Comparison of ENCODE assay signal across 11 cellular contexts in genomic region chr2:174965992-174966789, GRCh38. TPM values are rescaled to one million over a fixed set of nuclear protein-coding genes. Genes with fewer than 3 reads are reported as not detected.
DNase-seq lines count a peak whose midpoint lies in the region; ATAC-seq and TF ChIP-seq lines count a peak whose summit lies in the region.
"Had no signal": no experiment of that assay in that cellular context is flagged by ENCODE, and none has a peak within 500 bp of the region (broad histone marks: within the 10 kb centered on the region; RNA-seq: fewer than 3 reads in every experiment).

No MANE protein-coding gene starts in this region.

- H3K9ac ChIP-seq in BLaER1 = peak overlapping the region; percentile 69

- peaks cover 23% of the 10 kb centered on the region for H3K9me3 ChIP-seq in BLaER1

- no peak overlapping the region; the same call in 1 of the 2 replicates for H3K4me3 ChIP-seq in BLaER1
- H3K4me3 ChIP-seq in choroid plexus epithelial cell (ENCODE audit: low read depth, low read length) = no peak overlapping the region

- no peaks in the 10 kb centered on the region for H4K20me1 ChIP-seq in BLaER1

- DNase-seq in LHCN-M2 (ENCODE audit: low read depth) = peak; percentile 37
- DNase-seq in choroid plexus epithelial cell (ENCODE audit: low read depth) = peak; percentile 53
- DNase-seq in medulla oblongata (ENCODE audit: extremely low spot score) = peak; percentile 21
- no peak for DNase-seq in islet precursor cell
- no peak for DNase-seq in NCI-H2107 treated with DMSO at 0.1 percent for 48 hours (lab: John Stamatoyannopoulos, UW; ENCODE audit: unreplicated experiment)
- DNase-seq: activated gamma-delta T cell, NCI-H2029 treated with DMSO at 0.1 percent for 48 hours, occipital lobe had no signal

- H3K27ac ChIP-seq in BLaER1 = peak overlapping the region; percentile 71

- H3K4me1 ChIP-seq in BLaER1 = peaks cover 53% of the 10 kb centered on the region

- H3K4me2 ChIP-seq in BLaER1 = peak overlapping the region; percentile 65

- no peak for TF ChIP-seq CTCF in choroid plexus epithelial cell (conservative IDR thresholded peaks at IDR 0.05; ENCODE audit: low read depth, low read length)

- ATAC-seq in GM18861 (IDR thresholded peaks at IDR 0.05; ENCODE audit: unreplicated experiment) (no peak), GM18520 (IDR thresholded peaks at IDR 0.05; ENCODE audit: unreplicated experiment) (no peak)

- no peaks in the 10 kb centered on the region for H3K27me3 ChIP-seq in BLaER1

- H3K36me3 ChIP-seq in BLaER1 = no peaks in the 10 kb centered on the region

RNA-seq across cellular contexts. Expression of gene CHN1, which starts 39.0 kb away (rescaled TPM):
- 61.4 and 61.7 TPM in 2 replicates for total RNA-seq in LHCN-M2 (2014; rRNA removed)
- polyA plus RNA-seq in LHCN-M2 (2012) = 41.3 TPM

Comparison
In these comparisons a context has a peak if more than half of its experiments do, and no peak if none do; other contexts are left out.
1. DNase-seq: peak in LHCN-M2 (single experiment), choroid plexus epithelial cell (single experiment) and medulla oblongata (single experiment); none in islet precursor cell (single experiment) and NCI-H2107 treated with DMSO at 0.1 percent for 48 hours (single experiment).